In genomic region chr11:117206111-117206510, GRCh38 we compare ENCODE assay signal across 7 cellular contexts. TPM values are rescaled to one million over a fixed set of nuclear protein-coding genes. Genes with fewer than 3 reads are reported as not detected.
DNase-seq lines count a peak whose midpoint lies in the region; ATAC-seq and TF ChIP-seq lines count a peak whose summit lies in the region.
"Not testable (repeated sequence)": the region's sequence is repeated elsewhere in the genome, so short reads cannot be mapped to it uniquely, and the experiment has no call there.

No MANE protein-coding gene starts in this region.

- dilution Hi-C loops in mammary epithelial cell (cut with HindIII; ENCODE audit: low sequenced_read_pairs), result not testable (repeated sequence)

- 91% methylated on average over 4 of the region's 8 CpGs for WGBS in mammary epithelial cell (ENCODE audit: low coverage, missing lambda C conversion rate)
- WGBS in mesodermal cell (ENCODE audit: insufficient coverage in 2 of 2), 2 experiments, result 95 to 97% methylated on average over 5 to 7 of the region's 8 CpGs

- TF ChIP-seq CTCF in GM23338 (conservative IDR thresholded peaks at IDR 0.05; ENCODE audit: low read depth in 2 of 2); mammary epithelial cell (conservative IDR thresholded peaks at IDR 0.05 in 1 of 2, IDR thresholded peaks at IDR 0.05 in 1 of 2; ENCODE audit: extremely low read depth in 1 of 2, insufficient read depth in 1 of 2, low read depth in 1 of 2, low read length in 2 of 2); cardiac muscle cell (IDR thresholded peaks at IDR 0.05; ENCODE audit: low read depth, low read length); osteoblast (IDR thresholded peaks at IDR 0.05; ENCODE audit: extremely low read depth, low read depth, low read length): not testable (repeated sequence)

- not testable (repeated sequence) for H3K9me3 Mint-ChIP-seq in GM23338; activated naive CD4-positive, alpha-beta T cell treated with anti-CD3 and anti-CD28 coated beads, Interleukin-2, amount 50 U/mL, for 24 hours

- not testable (repeated sequence) for H3K4me1 Mint-ChIP-seq in GM23338; activated naive CD4-positive, alpha-beta T cell treated with anti-CD3 and anti-CD28 coated beads, Interleukin-2, amount 50 U/mL, for 24 hours

- H3K9ac ChIP-seq in mammary epithelial cell (ENCODE audit: insufficient read depth, low read length); stomach smooth muscle (ENCODE audit: low read length in 2 of 2): not testable (repeated sequence)

- in situ Hi-C loops in mammary epithelial cell (cut with MboI; ENCODE audit: low sequenced_read_pairs in 2 of 2), result not testable (repeated sequence)

- not testable (repeated sequence) for H4K20me1 ChIP-seq in GM23338 (replicated peaks; ENCODE audit: insufficient read depth); mammary epithelial cell (ENCODE audit: insufficient read depth, low read length)
- peaks cover 42% of the 10 kb centered on the region for H4K20me1 ChIP-seq in osteoblast (ENCODE audit: insufficient read depth, low read length)

- H3K27me3 Mint-ChIP-seq in GM23338 (ENCODE audit: insufficient read depth, low read depth, poor library complexity); activated naive CD4-positive, alpha-beta T cell treated with anti-CD3 and anti-CD28 coated beads, Interleukin-2, amount 50 U/mL, for 24 hours: not testable (repeated sequence)

- not testable (repeated sequence) for H3K4me2 ChIP-seq in GM23338; mammary epithelial cell (ENCODE audit: insufficient read depth, low read depth, low read length); osteoblast (ENCODE audit: insufficient read depth, low read length)

- not testable (repeated sequence) for H3K36me3 ChIP-seq in GM23338 (ENCODE audit: insufficient read depth); mammary epithelial cell (ENCODE audit: insufficient read depth, low read length); cardiac muscle cell
- H3K36me3 ChIP-seq in mesodermal cell (ENCODE audit: control insufficient read depth, insufficient read depth, low read length), result peaks cover 45% of the 10 kb centered on the region
- H3K36me3 ChIP-seq in osteoblast (ENCODE audit: insufficient read depth, low read length), result peaks cover 48% of the 10 kb centered on the region
- H3K36me3 ChIP-seq in stomach smooth muscle (ENCODE audit: control insufficient read depth in 2 of 2, insufficient read depth in 2 of 2, low read length in 2 of 2), result peaks cover 38 to 43% of the 10 kb centered on the region in 2 donors

- peaks cover 30% of the 10 kb centered on the region for H3K36me3 Mint-ChIP-seq in GM23338 (ENCODE audit: low read depth)
- not testable (repeated sequence) for H3K36me3 Mint-ChIP-seq in activated naive CD4-positive, alpha-beta T cell treated with anti-CD3 and anti-CD28 coated beads, Interleukin-2, amount 50 U/mL, for 24 hours

- intact Hi-C loops in mammary epithelial cell (cut with micrococcal nuclease), result loop anchor here (5.0 kb wide), 1 partner anchor 74 kb away; no protein-coding TSS in a partner anchor

- not testable (repeated sequence) for H3K79me2 ChIP-seq in GM23338 (replicated peaks; ENCODE audit: insufficient read depth); mammary epithelial cell (ENCODE audit: insufficient read depth, low read length)
- H3K79me2 ChIP-seq in osteoblast (ENCODE audit: insufficient read depth, low read length), result peaks cover 37% of the 10 kb centered on the region

- not testable (repeated sequence) for ATAC-seq in GM23338

- H3K9me3 ChIP-seq in mammary epithelial cell (replicated peaks; ENCODE audit: insufficient read depth, low read length); cardiac muscle cell (ENCODE audit: low read depth); mesodermal cell (ENCODE audit: control insufficient read depth, low read length); osteoblast (ENCODE audit: low read depth, low read length); stomach smooth muscle (ENCODE audit: control insufficient read depth in 2 of 2, low read length in 2 of 2): not testable (repeated sequence)

- not testable (repeated sequence) for H3K9me2 ChIP-seq in GM23338 (ENCODE audit: insufficient read depth)

- H2AFZ ChIP-seq in GM23338; mammary epithelial cell (ENCODE audit: low read depth, low read length); osteoblast (ENCODE audit: low read length): not testable (repeated sequence)

- not testable (repeated sequence) for H3K4me1 ChIP-seq in GM23338 (ENCODE audit: insufficient read depth); mammary epithelial cell (ENCODE audit: insufficient read depth, low read length); cardiac muscle cell (ENCODE audit: low read depth)
- peaks cover 44% of the 10 kb centered on the region for H3K4me1 ChIP-seq in mesodermal cell (ENCODE audit: control insufficient read depth, insufficient read depth, low read length, poor library complexity, severe bottlenecking)
- H3K4me1 ChIP-seq in osteoblast (ENCODE audit: insufficient read depth, low read length), result peaks cover 26% of the 10 kb centered on the region
- peaks cover 37% of the 10 kb centered on the region for H3K4me1 ChIP-seq in stomach smooth muscle (ENCODE audit: control insufficient read depth, insufficient read depth, low read length)

- H3F3A ChIP-seq in GM23338 (replicated peaks; ENCODE audit: low read depth), result not testable (repeated sequence)

- not testable (repeated sequence) for H3K4me3 Mint-ChIP-seq in GM23338; activated naive CD4-positive, alpha-beta T cell treated with anti-CD3 and anti-CD28 coated beads, Interleukin-2, amount 50 U/mL, for 24 hours

- H3K4me3 ChIP-seq in GM23338; mammary epithelial cell (replicated peaks in 1 of 3; ENCODE audit: insufficient read depth in 1 of 3, low read depth in 2 of 3, low read length in 3 of 3); cardiac muscle cell; mesodermal cell (ENCODE audit: extremely low read depth, insufficient read depth, low read length, poor library complexity, severe bottlenecking); osteoblast (ENCODE audit: insufficient read depth, low read length); stomach smooth muscle (ENCODE audit: low read length in 2 of 2): not testable (repeated sequence)

- CTCF ChIA-PET in mammary epithelial cell (lab: Charles Lee; ENCODE audit: low non-redundant PET), result not testable (repeated sequence)

- 0 out of 2 replicates have a peak overlapping the region, but pooled peaks have one; percentile 53 for H3K27ac Mint-ChIP-seq in GM23338
- H3K27ac Mint-ChIP-seq in activated naive CD4-positive, alpha-beta T cell treated with anti-CD3 and anti-CD28 coated beads, Interleukin-2, amount 50 U/mL, for 24 hours, result peak overlapping the region; percentile 76

- TSS peak; percentile 62 for BruUV-seq in mammary epithelial cell (replicated peaks; lab: Mats Ljungman, UMichigan)

- not testable (repeated sequence) for H3K27ac ChIP-seq in GM23338 (ENCODE audit: low read depth); mammary epithelial cell (ENCODE audit: insufficient read depth, low read depth, low read length); osteoblast (ENCODE audit: low read depth, low read length)
- H3K27ac ChIP-seq in cardiac muscle cell (peak overlapping the region; percentile 77), mesodermal cell (ENCODE audit: low read depth, low read length, severe bottlenecking) (peak overlapping the region; percentile 8), stomach smooth muscle (ENCODE audit: low read length) (peak overlapping the region; percentile 100)

- not testable (repeated sequence) for H3K27me3 ChIP-seq in GM23338 (ENCODE audit: insufficient read depth); mammary epithelial cell (ENCODE audit: insufficient read depth, low read length); cardiac muscle cell; osteoblast (ENCODE audit: insufficient read depth, low read length); stomach smooth muscle (ENCODE audit: control insufficient read depth in 1 of 2, insufficient read depth in 2 of 2, low read length in 2 of 2)

- not testable (repeated sequence) for DNase-seq in GM23338 (ENCODE audit: low spot score); mammary epithelial cell; cardiac muscle cell (ENCODE audit: low read depth in 1 of 2, low spot score in 1 of 2)
- peak; percentile 47 for DNase-seq in osteoblast (ENCODE audit: insufficient read length, low spot score, missing footprints)

RNA-seq across cellular contexts. Expression of gene TAGLN, which starts 6.9 kb away (rescaled TPM):
- 130 and 138 TPM in 2 replicates for total RNA-seq in GM23338 (2014; rRNA removed; shearing (Covaris generic))
- 86.8 TPM in 2 replicates for polyA plus RNA-seq in GM23338 (2016; fragmentation: Nextera tagmentation; extraction: Ambion mirVana)
- total RNA-seq in mammary epithelial cell, result 1,000 to 10,000 TPM in 1 of 2 donors, 100 to 1,000 TPM in 1; 171 to 3,470 TPM
- 55.9 TPM for polyA plus RNA-seq in mammary epithelial cell
- polyA minus RNA-seq in mammary epithelial cell, result 8.0 TPM
- 82.5 and 1,828 TPM in 2 replicates for total RNA-seq in cardiac muscle cell
- 65.2 and 1,052 TPM in 2 replicates for polyA plus RNA-seq in cardiac muscle cell
- 696 TPM for polyA plus RNA-seq in mesodermal cell (2013, experiment 1 of 2)
- polyA plus RNA-seq in mesodermal cell (2013, experiment 2 of 2), result 449 TPM
- 3,614 and 3,853 TPM in 2 replicates for total RNA-seq in osteoblast

RNA-seq across cellular contexts. Expression of gene PCSK7, which starts 25.8 kb away (rescaled TPM):
- 46.4 and 61.1 TPM in 2 replicates for total RNA-seq in GM23338 (2014; rRNA removed; shearing (Covaris generic))
- polyA plus RNA-seq in GM23338 (2016; fragmentation: Nextera tagmentation; extraction: Ambion mirVana), result 12.4 and 12.5 TPM in 2 replicates
- total RNA-seq in mammary epithelial cell, result 10 to 100 TPM; 48.8 to 80.9 TPM
- polyA plus RNA-seq in mammary epithelial cell, result 39.1 TPM
- 37.9 TPM for polyA minus RNA-seq in mammary epithelial cell
- 43.6 and 46.6 TPM in 2 replicates for total RNA-seq in cardiac muscle cell
- 31.6 and 31.7 TPM in 2 replicates for polyA plus RNA-seq in cardiac muscle cell
- polyA plus RNA-seq in mesodermal cell (2013, experiment 1 of 2), result 24.7 TPM
- 23.8 TPM for polyA plus RNA-seq in mesodermal cell (2013, experiment 2 of 2)
- 44.5 and 51.9 TPM in 2 replicates for total RNA-seq in osteoblast

RNA-seq across cellular contexts. Expression of gene RNF214, which starts 26.4 kb away (rescaled TPM):
- 19.4 and 23.5 TPM in 2 replicates for total RNA-seq in GM23338 (2014; rRNA removed; shearing (Covaris generic))
- polyA plus RNA-seq in GM23338 (2016; fragmentation: Nextera tagmentation; extraction: Ambion mirVana), result 23.6 and 28.4 TPM in 2 replicates
- total RNA-seq in mammary epithelial cell, result 10 to 100 TPM; 10.3 to 22.4 TPM
- polyA plus RNA-seq in mammary epithelial cell, result 8.5 TPM
- 34.6 TPM for polyA minus RNA-seq in mammary epithelial cell
- 14.1 and 20.0 TPM in 2 replicates for total RNA-seq in cardiac muscle cell
- polyA plus RNA-seq in cardiac muscle cell, result 13.8 and 24.6 TPM in 2 replicates
- 34.0 TPM for polyA plus RNA-seq in mesodermal cell (2013, experiment 1 of 2)
- polyA plus RNA-seq in mesodermal cell (2013, experiment 2 of 2), result 31.0 TPM
- 13.4 and 14.7 TPM in 2 replicates for total RNA-seq in osteoblast

RNA-seq across cellular contexts. Expression of gene SIDT2, which starts 27.6 kb away (rescaled TPM):
- total RNA-seq in GM23338 (2014; rRNA removed; shearing (Covaris generic)), result 11.3 and 12.1 TPM in 2 replicates
- polyA plus RNA-seq in GM23338 (2016; fragmentation: Nextera tagmentation; extraction: Ambion mirVana) (7.5 and 9.2 TPM in 2 replicates), mammary epithelial cell (16.2 TPM), cardiac muscle cell (10.3 and 16.1 TPM in 2 replicates)
- total RNA-seq in mammary epithelial cell (10 to 100 TPM; 17.2 to 30.6 TPM), cardiac muscle cell (27.1 and 32.9 TPM in 2 replicates), osteoblast (27.5 and 35.7 TPM in 2 replicates)
- polyA minus RNA-seq in mammary epithelial cell, result 95.0 TPM
- polyA plus RNA-seq in mesodermal cell (2013, experiment 1 of 2), result 24.4 TPM
- 22.4 TPM for polyA plus RNA-seq in mesodermal cell (2013, experiment 2 of 2)
